Comparison of ENCODE assay signal across 10 cellular contexts in the genomic region with DNA sequence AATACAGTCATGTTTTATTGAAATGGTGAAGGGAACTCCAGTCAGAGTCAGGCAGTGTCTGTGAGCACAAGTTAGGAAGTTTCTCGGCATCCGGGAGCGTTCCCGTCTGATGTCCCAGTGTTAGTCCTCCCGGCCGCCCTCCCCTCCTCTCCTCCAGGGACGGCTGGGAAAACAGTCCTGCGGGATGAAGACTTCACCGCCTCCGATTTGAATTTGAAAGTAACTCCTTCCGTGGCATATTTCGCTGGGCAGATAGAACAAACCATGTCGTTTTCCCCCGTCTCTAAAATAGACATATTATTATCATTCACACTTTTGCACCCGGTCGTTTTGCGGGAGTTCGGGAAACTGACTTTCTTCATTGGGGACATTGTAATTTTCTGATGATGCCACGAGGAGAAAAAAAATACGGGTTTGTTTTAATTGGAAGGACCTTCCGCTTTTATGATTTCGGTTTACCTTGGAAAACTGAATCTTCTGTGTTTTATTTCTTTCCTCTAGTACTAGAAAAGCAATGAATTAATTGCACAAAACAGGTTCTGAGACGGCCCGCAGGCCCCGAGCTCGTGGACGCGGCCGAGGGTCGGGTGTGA.
DNase-seq lines count a peak whose midpoint lies in the region; ATAC-seq and TF ChIP-seq lines count a peak whose summit lies in the region.
"Had no signal": no experiment of that assay in that cellular context is flagged by ENCODE, and none has a peak within 500 bp of the region (broad histone marks: within the 10 kb centered on the region; RNA-seq: fewer than 3 reads in every experiment).

No MANE protein-coding gene starts in this region.

- H3K36me3 ChIP-seq in right atrium auricular region (no peaks in the 10 kb centered on the region), uterus (no peaks in the 10 kb centered on the region)

- H3K27me3 ChIP-seq in right cardiac atrium (ENCODE audit: control insufficient read depth, insufficient read depth), result no peaks in the 10 kb centered on the region
- peaks cover 5 to 16% of the 10 kb centered on the region in 2 donors for H3K27me3 ChIP-seq in right atrium auricular region
- H3K27me3 ChIP-seq in mononuclear cell (ENCODE audit: insufficient read depth, low read length), result peaks cover 59% of the 10 kb centered on the region
- peaks cover 0 to 17% of the 10 kb centered on the region in 2 donors for H3K27me3 ChIP-seq in uterus

- ATAC-seq in right cardiac atrium, result peak in 1 of 2 donors; percentile 44
- ATAC-seq in GM18502 (IDR thresholded peaks at IDR 0.05; ENCODE audit: poor library complexity, unreplicated experiment), result no peak
- no peak for ATAC-seq in GM18517 (IDR thresholded peaks at IDR 0.05; ENCODE audit: unreplicated experiment)
- ATAC-seq in GM18873 (IDR thresholded peaks at IDR 0.05; ENCODE audit: low FRiP score, unreplicated experiment), result no peak

- intact Hi-C loops in right cardiac atrium (cut with DNase I) (no loop called here), uterus (cut with DNase I; ENCODE audit: low total_unique reads) (no loop called here)

- H3K9me3 ChIP-seq in right cardiac atrium (ENCODE audit: control insufficient read depth, low read length) (no peaks in the 10 kb centered on the region), right atrium auricular region (no peaks in the 10 kb centered on the region), mononuclear cell (ENCODE audit: low read depth, low read length) (no peaks in the 10 kb centered on the region), uterus (no peaks in the 10 kb centered on the region)

- H3K4me1 ChIP-seq in right cardiac atrium (ENCODE audit: control insufficient read depth, insufficient read depth, low read length) (peaks cover 2% of the 10 kb centered on the region), right atrium auricular region (peaks cover 0 to 12% of the 10 kb centered on the region in 2 donors), mononuclear cell (ENCODE audit: insufficient read depth, low read length) (peaks cover 18% of the 10 kb centered on the region), uterus (peaks cover 0 to 8% of the 10 kb centered on the region in 2 donors)

- H3K4me3 ChIP-seq in right cardiac atrium (ENCODE audit: low read length) (peak overlapping the region; percentile 47), right atrium auricular region (peak overlapping the region in 1 of 2 donors; percentile 40), choroid plexus epithelial cell (ENCODE audit: low read depth, low read length) (peak overlapping the region; percentile 50), mononuclear cell (ENCODE audit: low read length) (peak overlapping the region; percentile 29), uterus (peak overlapping the region; percentile 1 to 15)

- DNase-seq in right cardiac atrium, result no peak
- DNase-seq in right atrium auricular region (ENCODE audit: low spot score), result no peak
- DNase-seq in choroid plexus epithelial cell (ENCODE audit: low read depth), result no peak
- no peak for DNase-seq in uterus
- DNase-seq: NCI-H226, nephron progenitor cell had no signal

- TF ChIP-seq CTCF in right atrium auricular region (IDR thresholded peaks at IDR 0.05) (no peak), choroid plexus epithelial cell (conservative IDR thresholded peaks at IDR 0.05; ENCODE audit: low read depth, low read length) (no peak), uterus (IDR thresholded peaks at IDR 0.05) (no peak)

- H3K27ac ChIP-seq in right cardiac atrium (ENCODE audit: low read length) (no peak overlapping the region), right atrium auricular region (no peak overlapping the region), uterus (no peak overlapping the region)

- TF ChIP-seq POLR2A in uterus (IDR thresholded peaks at IDR 0.05), result no peak

- 3% methylated on average over 30 of the region's 30 CpGs for whole genome bisulfite sequencing in right cardiac atrium
